In genomic region chr1:36222481-36223372, GRCh38 we compare ENCODE assay signal across 2 cellular contexts.
TF ChIP-seq lines count a peak whose summit lies in the region.

No MANE protein-coding gene starts in this region.

TF ChIP-seq in SK-N-SH, 30 proteins besides CTCF, POLR2A, EP300 and RAD21 (continued from another document):
- TF ChIP-seq USF1 (IDR thresholded peaks at IDR 0.05; ENCODE audit: borderline replicate concordance, low read depth), result no peak
- no peak for TF ChIP-seq POLR2AphosphoS5 (IDR thresholded peaks at IDR 0.05; ENCODE audit: low read depth, low read length)
- TF ChIP-seq FOXM1 (IDR thresholded peaks at IDR 0.05; ENCODE audit: low read depth), result no peak
- no peak for TF ChIP-seq MEF2A (IDR thresholded peaks at IDR 0.05; ENCODE audit: borderline replicate concordance, low read depth)
- no peak for TF ChIP-seq RXRA (IDR thresholded peaks at IDR 0.05; ENCODE audit: borderline replicate concordance, low read depth)
- TF ChIP-seq SMC3 (IDR thresholded peaks at IDR 0.05; ENCODE audit: low read depth, low read length), result no peak
- TF ChIP-seq FOSL2 (IDR thresholded peaks at IDR 0.05; ENCODE audit: borderline replicate concordance, low read depth), result no peak
- TF ChIP-seq TEAD4 (IDR thresholded peaks at IDR 0.05; ENCODE audit: borderline replicate concordance, insufficient read depth), result no peak
- TF ChIP-seq NFIC (IDR thresholded peaks at IDR 0.05; ENCODE audit: borderline replicate concordance), result no peak
- TF ChIP-seq NRF1 (IDR thresholded peaks at IDR 0.05; ENCODE audit: low read depth, low read length), result no peak

TF ChIP-seq in SK-N-SH treated with all-trans-retinoic acid at 6 μM for 48 hours, 23 proteins besides CTCF, POLR2A, EP300 and RAD21 (continued from another document):
- TF ChIP-seq POU6F1 (CRISPR knock-in tag; IDR thresholded peaks at IDR 0.05; ENCODE audit: borderline replicate concordance, low read depth) (no peak), TCF4 (CRISPR knock-in tag; IDR thresholded peaks at IDR 0.05; ENCODE audit: borderline replicate concordance) (no peak), ARNTL (CRISPR knock-in tag; IDR thresholded peaks at IDR 0.05; ENCODE audit: borderline replicate concordance, low read depth) (no peak), ZFP3 (CRISPR knock-in tag; IDR thresholded peaks at IDR 0.05) (no peak), ZNF565 (CRISPR knock-in tag; conservative IDR thresholded peaks at IDR 0.05; ENCODE audit: low read depth) (no peak), PATZ1 (CRISPR knock-in tag; IDR thresholded peaks at IDR 0.05; ENCODE audit: borderline replicate concordance) (no peak)
